In genomic region chr3:113769551-113769950, GRCh38 we compare ENCODE assay signal across 9 cellular contexts. TPM values are rescaled to one million over a fixed set of nuclear protein-coding genes. Genes with fewer than 3 reads are reported as not detected.
A peak's percentile ranks its signal among the peaks of the same experiment; 100 is the strongest.
DNase-seq lines count a peak whose midpoint lies in the region; ATAC-seq, FAIRE-seq and TF ChIP-seq lines count a peak whose summit lies in the region.
"Had no signal": no experiment of that assay in that cellular context is flagged by ENCODE, and none has a peak within 500 bp of the region (broad histone marks: within the 10 kb centered on the region; RNA-seq: fewer than 3 reads in every experiment).

No MANE protein-coding gene starts in this region.

- POLR2A ChIA-PET in HEK293T (lab: Yijun Ruan, JAX): no interaction called here

- ATAC-seq in SK-N-SH treated with all-trans-retinoic acid at 6 μM for 48 hours (peak; percentile 91), sciatic nerve (no peak), HG03095 (IDR thresholded peaks at IDR 0.05; ENCODE audit: unreplicated experiment) (no peak), HG02623 (IDR thresholded peaks at IDR 0.05; ENCODE audit: unreplicated experiment) (no peak)

- DNase-seq in GM03348 (ENCODE audit: low spot score) (peak; percentile 81), H54 (ENCODE audit: insufficient read length, low spot score) (peak; percentile 34), left kidney (ENCODE audit: low read depth, low spot score) (peak; percentile 15), sciatic nerve (ENCODE audit: low spot score) (no peak), HEK293T (ENCODE audit: extremely low spot score) (no peak)
- DNase-seq: GDM1 had no signal

- intact Hi-C loops in sciatic nerve (cut with DNase I): no loop called here

- CTCF ChIA-PET in HEK293T (lab: Yijun Ruan, JAX): interaction anchor here (1.4 kb wide), 1 partner anchor 24 kb away, joined by 4 read pairs; the partner anchor contains the start of gene NAA50

- FAIRE-seq in H54 (lab: Jason Lieb, UNC): peak; percentile 87

- TF ChIP-seq POLR2A in H54 (IDR thresholded peaks at IDR 0.05; ENCODE audit: low read depth, low read length): no peak

TF ChIP-seq in SK-N-SH treated with all-trans-retinoic acid at 6 μM for 48 hours, 23 proteins besides CTCF, POLR2A, EP300 and RAD21 (continues in another document):
- no peak for TF ChIP-seq ZFP3 (CRISPR knock-in tag; IDR thresholded peaks at IDR 0.05)
- no peak for TF ChIP-seq TOX (CRISPR knock-in tag; IDR thresholded peaks at IDR 0.05; ENCODE audit: borderline replicate concordance)
- TF ChIP-seq ZNF565 (CRISPR knock-in tag; conservative IDR thresholded peaks at IDR 0.05; ENCODE audit: low read depth): no peak
- TF ChIP-seq PPARA (CRISPR knock-in tag; IDR thresholded peaks at IDR 0.05; ENCODE audit: borderline replicate concordance): no peak
- TF ChIP-seq ZFP30 (CRISPR knock-in tag; IDR thresholded peaks at IDR 0.05): no peak
- TF ChIP-seq, protein P1, sequence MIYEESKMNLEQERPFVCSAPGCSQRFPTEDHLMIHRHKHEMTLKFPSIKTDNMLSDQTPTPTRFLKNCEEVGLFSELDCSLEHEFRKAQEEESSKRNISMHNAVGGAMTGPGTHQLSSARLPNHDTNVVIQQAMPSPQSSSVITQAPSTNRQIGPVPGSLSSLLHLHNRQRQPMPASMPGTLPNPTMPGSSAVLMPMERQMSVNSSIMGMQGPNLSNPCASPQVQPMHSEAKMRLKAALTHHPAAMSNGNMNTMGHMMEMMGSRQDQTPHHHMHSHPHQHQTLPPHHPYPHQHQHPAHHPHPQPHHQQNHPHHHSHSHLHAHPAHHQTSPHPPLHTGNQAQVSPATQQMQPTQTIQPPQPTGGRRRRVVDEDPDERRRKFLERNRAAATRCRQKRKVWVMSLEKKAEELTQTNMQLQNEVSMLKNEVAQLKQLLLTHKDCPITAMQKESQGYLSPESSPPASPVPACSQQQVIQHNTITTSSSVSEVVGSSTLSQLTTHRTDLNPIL (CRISPR knock-in tag; IDR thresholded peaks at IDR 0.05; ENCODE audit: low read depth): no peak
- TF ChIP-seq POU6F1 (CRISPR knock-in tag; IDR thresholded peaks at IDR 0.05; ENCODE audit: borderline replicate concordance, low read depth): no peak
- TF ChIP-seq ESRRG (CRISPR knock-in tag; IDR thresholded peaks at IDR 0.05): no peak
- TF ChIP-seq ISL1 (CRISPR knock-in tag; IDR thresholded peaks at IDR 0.05): no peak
- no peak for TF ChIP-seq RARB (CRISPR knock-in tag; IDR thresholded peaks at IDR 0.05)
- no peak for TF ChIP-seq GLIS3 (CRISPR knock-in tag; IDR thresholded peaks at IDR 0.05)
- TF ChIP-seq OSR1 (CRISPR knock-in tag; IDR thresholded peaks at IDR 0.05): no peak
- TF ChIP-seq CSDC2 (CRISPR knock-in tag; IDR thresholded peaks at IDR 0.05): no peak
- no peak for TF ChIP-seq BACH2 (CRISPR knock-in tag; IDR thresholded peaks at IDR 0.05; ENCODE audit: borderline replicate concordance)
- TF ChIP-seq ARNTL (CRISPR knock-in tag; IDR thresholded peaks at IDR 0.05; ENCODE audit: borderline replicate concordance, low read depth): no peak
- TF ChIP-seq ZNF8 (CRISPR knock-in tag; IDR thresholded peaks at IDR 0.05): no peak
- TF ChIP-seq, protein P2, sequence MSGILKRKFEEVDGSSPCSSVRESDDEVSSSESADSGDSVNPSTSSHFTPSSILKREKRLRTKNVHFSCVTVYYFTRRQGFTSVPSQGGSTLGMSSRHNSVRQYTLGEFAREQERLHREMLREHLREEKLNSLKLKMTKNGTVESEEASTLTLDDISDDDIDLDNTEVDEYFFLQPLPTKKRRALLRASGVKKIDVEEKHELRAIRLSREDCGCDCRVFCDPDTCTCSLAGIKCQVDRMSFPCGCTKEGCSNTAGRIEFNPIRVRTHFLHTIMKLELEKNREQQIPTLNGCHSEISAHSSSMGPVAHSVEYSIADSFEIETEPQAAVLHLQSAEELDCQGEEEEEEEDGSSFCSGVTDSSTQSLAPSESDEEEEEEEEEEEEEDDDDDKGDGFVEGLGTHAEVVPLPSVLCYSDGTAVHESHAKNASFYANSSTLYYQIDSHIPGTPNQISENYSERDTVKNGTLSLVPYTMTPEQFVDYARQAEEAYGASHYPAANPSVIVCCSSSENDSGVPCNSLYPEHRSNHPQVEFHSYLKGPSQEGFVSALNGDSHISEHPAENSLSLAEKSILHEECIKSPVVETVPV (CRISPR knock-in tag; IDR thresholded peaks at IDR 0.05): no peak

TF ChIP-seq in HEK293T, 16 proteins besides CTCF, POLR2A, EP300 and RAD21:
- TF ChIP-seq ZNF384 (IDR thresholded peaks at IDR 0.05): no peak
- TF ChIP-seq LEF1 (IDR thresholded peaks at IDR 0.05; ENCODE audit: borderline replicate concordance): no peak
- no peak for TF ChIP-seq SP1 (IDR thresholded peaks at IDR 0.05)
- no peak for TF ChIP-seq HDGF (IDR thresholded peaks at IDR 0.05; ENCODE audit: borderline replicate concordance)
- TF ChIP-seq ARNT (IDR thresholded peaks at IDR 0.05): no peak
- TF ChIP-seq BHLHE40 (IDR thresholded peaks at IDR 0.05; ENCODE audit: borderline replicate concordance): no peak
- TF ChIP-seq TARDBP (IDR thresholded peaks at IDR 0.05): no peak
- no peak for TF ChIP-seq FOXA1 (IDR thresholded peaks at IDR 0.05)
- TF ChIP-seq CTBP1 (IDR thresholded peaks at IDR 0.05; ENCODE audit: borderline replicate concordance): no peak
TF ChIP-seq in HEK293T: peak in this region for 0.

RNA-seq across cellular contexts. Expression of gene ATP6V1A, which starts 22.7 kb away (rescaled TPM):
- 48.6 TPM for total RNA-seq in sciatic nerve

RNA-seq across cellular contexts. Expression of gene NAA50, which starts 23.5 kb away (rescaled TPM):
- total RNA-seq in sciatic nerve: 75.7 TPM

Comparison
In these comparisons a context has a peak if more than half of its experiments do, and no peak if none do; other contexts are left out.
1. DNase-seq: peak in GM03348 (single experiment), H54 (single experiment) and left kidney (single experiment); none in sciatic nerve (single experiment) and HEK293T (single experiment).